Comparison of ENCODE assay signal across 25 cellular contexts in the genomic region with DNA sequence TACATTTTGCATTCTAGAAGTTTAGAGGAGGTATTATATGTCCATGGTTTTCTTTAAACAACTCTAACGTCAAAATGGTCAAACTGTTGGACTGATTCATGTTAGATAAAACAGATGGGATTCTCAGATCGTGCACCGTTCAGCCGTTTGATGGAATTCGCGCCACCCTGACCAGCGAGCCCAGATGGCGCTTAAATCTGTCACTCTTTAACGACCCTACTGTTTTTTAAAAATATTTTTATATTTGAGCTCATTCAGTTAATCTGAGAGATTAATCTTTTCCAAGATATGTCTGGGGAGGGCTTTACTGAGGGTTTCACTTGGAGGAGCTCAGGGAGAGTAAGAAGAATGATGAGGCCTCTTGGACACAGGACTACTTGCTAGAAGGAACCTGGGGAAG. TPM values are rescaled to one million over a fixed set of nuclear protein-coding genes. Genes with fewer than 3 reads are reported as not detected.
DNase-seq lines count a peak whose midpoint lies in the region; ATAC-seq, FAIRE-seq and TF ChIP-seq lines count a peak whose summit lies in the region.
"Had no signal": no experiment of that assay in that cellular context is flagged by ENCODE, and none has a peak within 500 bp of the region (broad histone marks: within the 10 kb centered on the region; RNA-seq: fewer than 3 reads in every experiment).

No MANE protein-coding gene starts in this region.

- ATAC-seq in HCT116 (no peak), T-cell (replicated peaks in 1 of 4) (no peak)

- RAD21 ChIA-PET in HCT116 (lab: Charles Lee; ENCODE audit: low non-redundant PET in 1 of 2, low total read pairs in 2 of 2, uncharacterized antibody in 2 of 2, unreplicated experiment in 2 of 2): no interaction called here

- H3K4me3 Mint-ChIP-seq in brain (no peak overlapping the region), neural progenitor cell (no peak overlapping the region), T-cell (no peak overlapping the region)
- H3K4me3 Mint-ChIP-seq: CD14-positive monocyte; CD8-positive, alpha-beta memory T cell; T-helper 2 cell treated with Interferon-gamma antibody and Interleukin-4, amounts not matched to agents 5 μg/mL and 100 μg/mL, for 36 hours had no signal

- in situ Hi-C loops in G401 (cut with HindIII; ENCODE audit: low sequenced_read_pairs): no loop called here

- H3K27ac ChIP-seq in HCT116 (ENCODE audit: low read depth, low read length) (no peak overlapping the region), neural progenitor cell (no peak overlapping the region), A673 (ENCODE audit: low read depth, low read length, poor library complexity, severe bottlenecking) (no peak overlapping the region)
- H3K27ac ChIP-seq: GM23248, SJSA1 had no signal

- POLR2A ChIA-PET in HCT116 (lab: Charles Lee) (no interaction called here), T-cell (lab: Charles Lee) (interaction anchor here in 1 of 2 donors (0.6 to 0.7 kb wide), 2 partner anchors 197 to 465 kb away, joined by 3 to 5 read pairs; partner anchors contain the start of gene UBAC2), A673 (lab: Charles Lee; ENCODE audit: low non-redundant PET) (no interaction called here)

- H3K27ac Mint-ChIP-seq in brain (peak overlapping the region in 3 of 5 experiments; percentile 2 to 39 (median 2)), neural progenitor cell (peak overlapping the region; percentile 90), T-cell (no peak overlapping the region)
- H3K27ac Mint-ChIP-seq: CD14-positive monocyte; T-helper 2 cell treated with Interferon-gamma antibody and Interleukin-4, amounts not matched to agents 5 μg/mL and 100 μg/mL, for 36 hours had no signal

- CTCF ChIA-PET in HCT116 (lab: Charles Lee) (no interaction called here), T-cell (lab: Charles Lee) (interaction anchor here in 1 of 2 donors (0.6 kb wide), 1 partner anchor 106 kb away, joined by 3 read pairs; no protein-coding TSS in a partner anchor), A673 (lab: Charles Lee) (no interaction called here)

- H3K4me2 ChIP-seq in HCT116 (ENCODE audit: low read length) (peak overlapping the region; percentile 27; the same call in 1 of the 2 replicates), neural progenitor cell (no peak overlapping the region)

- H3K4me1 ChIP-seq in HCT116 (ENCODE audit: control insufficient read depth in 1 of 2, insufficient read depth in 2 of 2, low read length in 2 of 2) (peaks cover 0 to 11% of the 10 kb centered on the region in 2 experiments; a peak in 2 of 4 replicates), neural progenitor cell (peaks cover 57% of the 10 kb centered on the region), A673 (ENCODE audit: insufficient read depth, low read length, poor library complexity, severe bottlenecking) (peaks cover 29% of the 10 kb centered on the region)
- H3K4me1 ChIP-seq: SJSA1 had no signal

- H2AFZ ChIP-seq in HCT116 (ENCODE audit: low read depth, low read length, poor library complexity, severe bottlenecking) (no peak overlapping the region), neural progenitor cell (replicated peaks) (no peak overlapping the region)
- H2AFZ ChIP-seq: GM23248 had no signal

- H3K27me3 ChIP-seq in HCT116 (ENCODE audit: insufficient read depth, low read length) (no peaks in the 10 kb centered on the region), neural progenitor cell (no peaks in the 10 kb centered on the region), A673 (replicated peaks; ENCODE audit: insufficient read depth, low read depth, low read length, poor library complexity) (no peaks in the 10 kb centered on the region)
- H3K27me3 ChIP-seq: BE2C had no signal

- H3K9ac ChIP-seq in HCT116 (ENCODE audit: low read length): no peak overlapping the region
- no peak overlapping the region for H3K9ac ChIP-seq in neural progenitor cell
- H3K9ac ChIP-seq: GM23248 had no signal

- no peaks in the 10 kb centered on the region for H3K9me2 ChIP-seq in HCT116 (ENCODE audit: insufficient read depth)

- H3K79me2 ChIP-seq in HCT116 (ENCODE audit: insufficient read depth, low read length): no peaks in the 10 kb centered on the region
- peaks cover 38% of the 10 kb centered on the region for H3K79me2 ChIP-seq in neural progenitor cell (ENCODE audit: low read depth)

- DNase-seq in G401 (ENCODE audit: low spot score): peak; percentile 92
- no peak for DNase-seq in HCT116 (ENCODE audit: low read depth, low spot score)
- DNase-seq in neural progenitor cell (ENCODE audit: low spot score): no peak
- no peak for DNase-seq in HTR-8/SVneo (ENCODE audit: insufficient read length, low spot score)
- DNase-seq in T-cell: no peak
- DNase-seq in A673 (ENCODE audit: low spot score): no peak
- DNase-seq: BE2C; CD8-positive, alpha-beta memory T cell; DMS153; DND-41; GM23248; KBM-7; MG63; NCI-H1105 treated with DMSO at 0.1 percent for 48 hours; NCI-H1694; NCI-H2029 treated with DMSO at 0.1 percent for 48 hours; NCI-H226; NCI-H510A treated with DMSO at 0.1 percent for 48 hours; NCI-H82; Right ventricle myocardium superior; RPMI8226 had no signal

- TF ChIP-seq POLR2A in HCT116 (IDR thresholded peaks at IDR 0.05; ENCODE audit: borderline replicate concordance, extremely low read depth, insufficient read depth, insufficient read length): no peak

- H3K4me3 ChIP-seq in HCT116 (replicated peaks in 1 of 2; ENCODE audit: low read depth in 1 of 2, low read length in 2 of 2) (no peak overlapping the region), neural progenitor cell (no peak overlapping the region), A673 (ENCODE audit: low read depth, low read length, poor library complexity, severe bottlenecking) (no peak overlapping the region)
- H3K4me3 ChIP-seq: GM23248, MG63, SJSA1 had no signal

- TF ChIP-seq RAD21 in HCT116 (IDR thresholded peaks at IDR 0.05; ENCODE audit: low read depth): no peak

- no peak for FAIRE-seq in HTR-8/SVneo (lab: Jason Lieb, UNC)

- H3K36me3 ChIP-seq in HCT116 (ENCODE audit: control insufficient read depth in 1 of 2, insufficient read depth in 2 of 2, low read length in 2 of 2): no peaks in the 10 kb centered on the region
- no peaks in the 10 kb centered on the region for H3K36me3 ChIP-seq in neural progenitor cell
- no peaks in the 10 kb centered on the region for H3K36me3 ChIP-seq in A673 (ENCODE audit: insufficient read depth, low read length, poor library complexity, severe bottlenecking)
- H3K36me3 ChIP-seq: BE2C, MG63, SJSA1 had no signal

- H3K9me3 ChIP-seq in HCT116 (ENCODE audit: control insufficient read depth in 1 of 2, insufficient read depth in 1 of 2, low read depth in 1 of 2, low read length in 2 of 2) (no peaks in the 10 kb centered on the region), neural progenitor cell (ENCODE audit: low read depth) (no peaks in the 10 kb centered on the region), A673 (ENCODE audit: low read depth, low read length, poor library complexity, severe bottlenecking) (no peaks in the 10 kb centered on the region)
- H3K9me3 ChIP-seq: BE2C, MG63, SJSA1 had no signal

- peaks cover 17% of the 10 kb centered on the region for H3K4me1 Mint-ChIP-seq in brain
- H3K4me1 Mint-ChIP-seq in neural progenitor cell: peaks cover 62% of the 10 kb centered on the region
- peaks cover 0 to 6% (median under 1%) of the 10 kb centered on the region in 3 donors for H3K4me1 Mint-ChIP-seq in T-cell
- H3K4me1 Mint-ChIP-seq: CD14-positive monocyte had no signal

- H3K36me3 Mint-ChIP-seq in brain (no peaks in the 10 kb centered on the region), neural progenitor cell (peaks cover 2% of the 10 kb centered on the region), T-cell (peaks cover 6% of the 10 kb centered on the region)
- H3K36me3 Mint-ChIP-seq: CD14-positive monocyte had no signal

- H4K20me1 ChIP-seq in HCT116 (ENCODE audit: insufficient read depth) (no peaks in the 10 kb centered on the region), neural progenitor cell (ENCODE audit: low read depth) (no peaks in the 10 kb centered on the region)

- peaks cover 15% of the 10 kb centered on the region for H3K27me3 Mint-ChIP-seq in brain
- peaks cover 6% of the 10 kb centered on the region for H3K27me3 Mint-ChIP-seq in neural progenitor cell (ENCODE audit: insufficient read depth, low read depth)
- no peaks in the 10 kb centered on the region for H3K27me3 Mint-ChIP-seq in T-cell
- H3K27me3 Mint-ChIP-seq: CD8-positive, alpha-beta memory T cell had no signal

- H3F3A ChIP-seq in neural progenitor cell (ENCODE audit: low read depth): peaks cover 46% of the 10 kb centered on the region

- BruUV-seq in HCT116 (replicated peaks; lab: Mats Ljungman, UMichigan) (no TSS peak), A673 (replicated peaks; lab: Mats Ljungman, UMichigan) (no TSS peak)

- intact Hi-C loops in HCT116 (cut with micrococcal nuclease): no loop called here
- intact Hi-C loops in A673 (cut with micrococcal nuclease; ENCODE audit: unreplicated experiment): no loop called here

- no peaks in the 10 kb centered on the region for H3K9me3 Mint-ChIP-seq in brain
- peaks cover 5% of the 10 kb centered on the region for H3K9me3 Mint-ChIP-seq in neural progenitor cell
- H3K9me3 Mint-ChIP-seq in T-cell: no peaks in the 10 kb centered on the region
- H3K9me3 Mint-ChIP-seq: CD14-positive monocyte; CD8-positive, alpha-beta memory T cell; T-helper 2 cell treated with Interferon-gamma antibody and Interleukin-4, amounts not matched to agents 5 μg/mL and 100 μg/mL, for 36 hours had no signal

- TF ChIP-seq CTCF in HCT116 (IDR thresholded peaks at IDR 0.05 in 2 of 3, conservative IDR thresholded peaks at IDR 0.05 in 1 of 3; ENCODE audit: borderline replicate concordance in 1 of 3, insufficient read depth in 1 of 3, low read depth in 2 of 3, low read length in 2 of 3) (no peak), brain (conservative IDR thresholded peaks at IDR 0.05) (no peak), neural progenitor cell (IDR thresholded peaks at IDR 0.05) (no peak), A673 (conservative IDR thresholded peaks at IDR 0.05; ENCODE audit: low read depth, low read length) (no peak)

TF ChIP-seq in HCT116, 20 proteins besides CTCF, POLR2A, EP300 and RAD21 (continues in another document):
- no peak for TF ChIP-seq YY1 (IDR thresholded peaks at IDR 0.05; ENCODE audit: extremely low read depth, insufficient replicate concordance, low read depth, low read length)
- TF ChIP-seq MAX (IDR thresholded peaks at IDR 0.05): no peak
- TF ChIP-seq EGR1 (IDR thresholded peaks at IDR 0.05; ENCODE audit: low read depth): no peak
- TF ChIP-seq CBX3 (IDR thresholded peaks at IDR 0.05; ENCODE audit: low read depth): no peak
- TF ChIP-seq JUND (IDR thresholded peaks at IDR 0.05): no peak
- no peak for TF ChIP-seq EZH2 (IDR thresholded peaks at IDR 0.05)
- no peak for TF ChIP-seq POLR2AphosphoS5 (IDR thresholded peaks at IDR 0.05; ENCODE audit: low read depth, low read length)

RNA-seq across cellular contexts. Expression of gene CLYBL, which starts 59.2 kb away (rescaled TPM):
- 13.4 and 14.1 TPM in 2 replicates for total RNA-seq in G401 (2014; rRNA removed; shearing (Covaris generic))
- total RNA-seq in HCT116 (2021; ENCODE audit: unreplicated experiment): 21.3 TPM
- 5.6 and 10.4 TPM in 2 replicates for polyA plus RNA-seq in HCT116 (2012)
- 9.5 TPM for polyA plus RNA-seq in brain (ENCODE audit: insufficient read depth, low read depth, low replicate concordance)
- 12.1 and 14.2 TPM in 2 replicates for total RNA-seq in neural progenitor cell (ENCODE audit: low replicate concordance)
- 10 to 100 TPM; 11.7 to 19.9 (median 15.0) TPM for total RNA-seq in T-cell
- total RNA-seq in A673 (2021): 5.0 and 7.1 TPM in 2 replicates

Comparison
In these comparisons a context has a peak if more than half of its experiments do, and no peak if none do; other contexts are left out.
1. H3K27ac Mint-ChIP-seq: peak in brain (3 of 5) and neural progenitor cell (single experiment); none in T-cell (0 of 2).